29 cellular contexts compared by ENCODE assay signal in genomic region chr6:23927935-23928334, GRCh38.
"Had no signal": no experiment of that assay in that cellular context is flagged by ENCODE, and none has a peak within 500 bp of the region (broad histone marks: within the 10 kb centered on the region; RNA-seq: fewer than 3 reads in every experiment).

No MANE protein-coding gene starts in this region.

- H3K9me3 ChIP-seq: neutrophil, psoas muscle, right lobe of liver, sigmoid colon, stomach, thoracic aorta, thyroid gland, tibial nerve, vagina had no signal

- H2AFZ ChIP-seq: parathyroid adenoma had no signal

- H3K4me1 Mint-ChIP-seq: nephron progenitor cell; neural crest cell; stimulated activated effector memory CD8-positive, alpha-beta T cell treated with anti-CD3 and anti-CD28 coated beads, Interleukin-12 subunit alpha, Interleukin-12 subunit beta, amount 100 ng/mL, for 72 hours; stimulated activated naive B cell treated with anti-CD40 and anti-IgM and Interleukin-4, amounts not matched to agents 10 μg/mL and 1 μg/mL and 100 μg/mL, for 72 hours had no signal

- H3K36me3 ChIP-seq: neutrophil, right lobe of liver, sigmoid colon, stomach, thoracic aorta, thyroid gland, tibial nerve, upper lobe of left lung, vagina had no signal

- H3K27ac Mint-ChIP-seq: natural killer cell treated with Interleukin-12 subunit alpha and Interleukin-12 subunit beta and Interleukin-15 and Interleukin-18, amount 100 ng/mL, for 72 hours; nephron progenitor cell; progenitor cell of endocrine pancreas; stimulated activated effector memory CD8-positive, alpha-beta T cell treated with anti-CD3 and anti-CD28 coated beads, Interleukin-12 subunit alpha, Interleukin-12 subunit beta, amount 100 ng/mL, for 72 hours; stimulated activated naive B cell treated with anti-CD40 and anti-IgM and Interleukin-4, amounts not matched to agents 10 μg/mL and 1 μg/mL and 100 μg/mL, for 72 hours; stimulated activated naive CD8-positive, alpha-beta T cell treated with anti-CD3 and anti-CD28 coated beads, Interleukin-15, Interleukin-2, amounts not matched to agents 100 ng/mL and 50 ng/mL, for 24 hours had no signal

- H3K36me3 Mint-ChIP-seq: natural killer cell treated with Interleukin-12 subunit alpha and Interleukin-12 subunit beta and Interleukin-15 and Interleukin-18, amount 100 ng/mL, for 72 hours; stimulated activated effector memory CD8-positive, alpha-beta T cell treated with anti-CD3 and anti-CD28 coated beads, Interleukin-12 subunit alpha, Interleukin-12 subunit beta, amount 100 ng/mL, for 72 hours; stimulated activated naive B cell treated with anti-CD40 and anti-IgM and Interleukin-4, amounts not matched to agents 10 μg/mL and 1 μg/mL and 100 μg/mL, for 72 hours had no signal

- H3K79me2 ChIP-seq: parathyroid adenoma had no signal

- FAIRE-seq: small intestine, urothelium cell line had no signal

- H3K4me3 ChIP-seq: psoas muscle, right lobe of liver, sigmoid colon, stomach, thoracic aorta, thyroid gland, tibial nerve, upper lobe of left lung, vagina had no signal

- H3K4me1 ChIP-seq: parathyroid adenoma, psoas muscle, right lobe of liver, stomach, thyroid gland, tibial nerve, upper lobe of left lung, vagina had no signal

- H3K27me3 ChIP-seq: neutrophil, right lobe of liver, sigmoid colon, stomach, thyroid gland, tibial nerve, upper lobe of left lung, vagina had no signal

- H3K4me3 Mint-ChIP-seq: natural killer cell treated with Interleukin-12 subunit alpha and Interleukin-12 subunit beta and Interleukin-15 and Interleukin-18, amount 100 ng/mL, for 72 hours; nephron progenitor cell; neural crest cell; stimulated activated effector memory CD8-positive, alpha-beta T cell treated with anti-CD3 and anti-CD28 coated beads, Interleukin-12 subunit alpha, Interleukin-12 subunit beta, amount 100 ng/mL, for 72 hours; stimulated activated naive B cell treated with anti-CD40 and anti-IgM and Interleukin-4, amounts not matched to agents 10 μg/mL and 1 μg/mL and 100 μg/mL, for 72 hours; stimulated activated naive CD8-positive, alpha-beta T cell treated with anti-CD3 and anti-CD28 coated beads, Interleukin-15, Interleukin-2, amounts not matched to agents 100 ng/mL and 50 ng/mL, for 24 hours had no signal

- DNase-seq: nephron progenitor cell; nucleus accumbens; posterior cingulate gyrus; psoas muscle; right cardiac atrium; right lobe of liver; sigmoid colon; small intestine; stimulated activated CD4-positive, alpha-beta T cell treated with anti-CD3 and anti-CD28 coated beads, Interleukin-15, amount 100 ng/mL, for 24 hours; stimulated activated CD4-positive, alpha-beta T cell treated with anti-CD3 and anti-CD28 coated beads, Interleukin-2, amount 100 ng/mL, for 24 hours; stimulated activated CD4-positive, alpha-beta T cell treated with anti-CD3 and anti-CD28 coated beads, Interleukin-2, amount 100 ng/mL, for 48 hours; stimulated activated CD4-positive, alpha-beta T cell treated with anti-CD3 and anti-CD28 coated beads, Interleukin-4, amount 100 ng/mL, for 24 hours; stimulated activated naive B cell treated with anti-CD40 and anti-IgM and Interleukin-4, amounts not matched to agents 10 μg/mL and 1 μg/mL and 100 μg/mL, for 72 hours; stimulated activated naive CD4-positive, alpha-beta T cell treated with Interleukin-2 at 50 U/mL for 16 hours; stomach; thyroid gland; trophoblast cell; upper lobe of left lung had no signal

- H3K27ac ChIP-seq: neutrophil, parathyroid adenoma, psoas muscle, right lobe of liver, sigmoid colon, stomach, thoracic aorta, thyroid gland, tibial nerve, upper lobe of left lung, vagina had no signal

- H3K27me3 Mint-ChIP-seq: natural killer cell treated with Interleukin-12 subunit alpha and Interleukin-12 subunit beta and Interleukin-15 and Interleukin-18, amount 100 ng/mL, for 72 hours; progenitor cell of endocrine pancreas; stimulated activated naive B cell treated with anti-CD40 and anti-IgM and Interleukin-4, amounts not matched to agents 10 μg/mL and 1 μg/mL and 100 μg/mL, for 72 hours; stimulated activated naive CD8-positive, alpha-beta T cell treated with anti-CD3 and anti-CD28 coated beads, Interleukin-15, Interleukin-2, amounts not matched to agents 100 ng/mL and 50 ng/mL, for 24 hours had no signal

- ATAC-seq: natural killer cell treated with Interleukin-12 subunit alpha and Interleukin-12 subunit beta and Interleukin-15 and Interleukin-18, amount 100 ng/mL, for 72 hours; psoas muscle; right cardiac atrium; right lobe of liver; stimulated activated effector memory CD8-positive, alpha-beta T cell treated with anti-CD3 and anti-CD28 coated beads, Interleukin-12 subunit alpha, Interleukin-12 subunit beta, amount 100 ng/mL, for 72 hours; stimulated activated naive B cell treated with anti-CD40 and anti-IgM and Interleukin-4, amounts not matched to agents 10 μg/mL and 1 μg/mL and 100 μg/mL, for 72 hours had no signal

- H3K9ac ChIP-seq: parathyroid adenoma had no signal
